ENCODE assay signal across 25 cellular contexts in genomic region chr12:129115558-129115957, GRCh38.
"Had no signal": no experiment of that assay in that cellular context is flagged by ENCODE, and none has a peak within 500 bp of the region (broad histone marks: within the 10 kb centered on the region; RNA-seq: fewer than 3 reads in every experiment).

No MANE protein-coding gene starts in this region.

- FAIRE-seq: urothelium cell line had no signal

- H3K4me3 ChIP-seq: neural progenitor cell, ovary, psoas muscle, skin epidermis, smooth muscle cell, spleen, stomach, thoracic aorta, thyroid gland, tibial nerve, upper lobe of left lung, vagina had no signal

- H3K36me3 ChIP-seq: neural progenitor cell, ovary, spleen, stomach, thoracic aorta, thyroid gland, tibial nerve, upper lobe of left lung, vagina had no signal

- H3K27me3 ChIP-seq: neural progenitor cell, ovary, stomach, thyroid gland, tibial nerve, upper lobe of left lung, vagina had no signal

- DNase-seq: naive thymus-derived CD4-positive, alpha-beta T cell; natural killer cell; occipital lobe; ovary; posterior cingulate gyrus; psoas muscle; right cardiac atrium; spleen; stimulated activated CD4-positive, alpha-beta T cell treated with anti-CD3 and anti-CD28 coated beads, Interleukin-12 subunit alpha, Interleukin-12 subunit beta, amount 100 ng/mL, for 4 hours; stimulated activated CD4-positive, alpha-beta T cell treated with anti-CD3 and anti-CD28 coated beads, Interleukin-2, amount 100 ng/mL, for 24 hours; stimulated activated CD4-positive, alpha-beta T cell treated with anti-CD3 and anti-CD28 coated beads, Interleukin-2, amount 100 ng/mL, for 48 hours; stimulated activated CD4-positive, alpha-beta T cell treated with anti-CD3 and anti-CD28 coated beads, Interleukin-4, amount 100 ng/mL, for 24 hours; stimulated activated naive B cell treated with anti-CD40 and anti-IgM and Interleukin-4, amounts not matched to agents 10 μg/mL and 1 μg/mL and 100 μg/mL, for 72 hours; stimulated activated naive CD4-positive, alpha-beta T cell treated with Interleukin-2 at 50 U/mL for 16 hours; stomach; thyroid gland; trophoblast cell; upper lobe of left lung had no signal
